ENCODE assay signal across 9 cellular contexts in genomic region chr11:2526808-2527381, GRCh38.
DNase-seq lines count a peak whose midpoint lies in the region; ATAC-seq and TF ChIP-seq lines count a peak whose summit lies in the region.
"Had no signal": no experiment of that assay in that cellular context is flagged by ENCODE, and none has a peak within 500 bp of the region (broad histone marks: within the 10 kb centered on the region; RNA-seq: fewer than 3 reads in every experiment).

No MANE protein-coding gene starts in this region.

- intact Hi-C loops in heart left ventricle (cut with DNase I): loop anchor here in 5 of 10 donors (5.0 to 10.0 kb wide), 4 partner anchors 85 to 342 kb away; partner anchors contain the start of genes C11orf21 (in 1 of the 5), TRPM5 (in 1 of the 5) and TSPAN32 (in 1 of the 5)

- H3K9me3 ChIP-seq in heart left ventricle (no peaks in the 10 kb centered on the region), suprapubic skin (no peaks in the 10 kb centered on the region)

- DNase-seq in H7 (peak; percentile 81), SKM-1 treated with dmso at 0.1 percent for 144 hours (lab: John Stamatoyannopoulos, UW; ENCODE audit: unreplicated experiment) (peak; percentile 89), heart left ventricle (peak; percentile 51 to 81 (median 60)), suprapubic skin (ENCODE audit: low spot score in 2 of 2) (peak; percentile 65 to 80), NCI-H146 (lab: John Stamatoyannopoulos, UW) (no peak)

- H3K4me3 ChIP-seq in GM12875 (ENCODE audit: low read depth, low read length) (no peak overlapping the region), H7 (ENCODE audit: insufficient read depth, low read depth, low read length) (no peak overlapping the region), heart left ventricle (peak overlapping the region in 5 of 12 donors; percentile 2 to 33 (median 23)), suprapubic skin (peak overlapping the region; percentile 9)
- H3K4me3 ChIP-seq: cardiac muscle cell had no signal

- WGBS in heart left ventricle, 4 donors: 42 to 69% (median 60%) methylated on average over 14 to 25 of the region's 25 CpGs
- 43% methylated on average over 4 of the region's 25 CpGs for WGBS in suprapubic skin

- ATAC-seq in heart left ventricle (peak in 2 of 4 donors; percentile 24 to 51), GM18519 (IDR thresholded peaks at IDR 0.05; ENCODE audit: low FRiP score, unreplicated experiment) (no peak), HG03039 (IDR thresholded peaks at IDR 0.05; ENCODE audit: unreplicated experiment) (no peak)

- peak overlapping the region in 3 of 12 donors; percentile 17 to 52 (median 29) for H3K27ac ChIP-seq in heart left ventricle
- H3K27ac ChIP-seq in suprapubic skin: no peak overlapping the region
- H3K27ac ChIP-seq: cardiac muscle cell had no signal

- H3K36me3 ChIP-seq in H7 (replicated peaks; ENCODE audit: control insufficient read depth, insufficient read depth, low read length): no peaks in the 10 kb centered on the region
- no peaks in the 10 kb centered on the region for H3K36me3 ChIP-seq in heart left ventricle
- H3K36me3 ChIP-seq in suprapubic skin: no peaks in the 10 kb centered on the region
- H3K36me3 ChIP-seq: cardiac muscle cell had no signal

- H3K4me1 ChIP-seq in heart left ventricle: peaks cover 0 to 30% (median 10%) of the 10 kb centered on the region in 12 donors
- H3K4me1 ChIP-seq in suprapubic skin: peaks cover 7% of the 10 kb centered on the region

- TF ChIP-seq POLR2A in heart left ventricle (IDR thresholded peaks at IDR 0.05): no peak
- TF ChIP-seq POLR2A in suprapubic skin (IDR thresholded peaks at IDR 0.05): no peak

- no peaks in the 10 kb centered on the region for H3K27me3 ChIP-seq in H7 (ENCODE audit: control insufficient read depth, insufficient read depth, low read length)
- H3K27me3 ChIP-seq in heart left ventricle: no peaks in the 10 kb centered on the region
- H3K27me3 ChIP-seq in suprapubic skin: peaks cover 57% of the 10 kb centered on the region

- TF ChIP-seq CTCF in GM12875 (IDR thresholded peaks at IDR 0.05; ENCODE audit: borderline replicate concordance, insufficient read depth, low read depth, low read length) (peak; percentile 53; the same call in 1 of the 2 replicates), heart left ventricle (IDR thresholded peaks at IDR 0.05) (peak in 3 of 12 donors; percentile 6 to 24 (median 19)), suprapubic skin (IDR thresholded peaks at IDR 0.05) (peak in 1 of 2 donors; percentile 9)

- no peak for TF ChIP-seq EP300 in suprapubic skin (IDR thresholded peaks at IDR 0.05)
